25 cellular contexts compared by ENCODE assay signal in genomic region chr6:148470141-148470540, GRCh38.
DNase-seq lines count a peak whose midpoint lies in the region; ATAC-seq, FAIRE-seq and TF ChIP-seq lines count a peak whose summit lies in the region.
"Had no signal": no experiment of that assay in that cellular context is flagged by ENCODE, and none has a peak within 500 bp of the region (broad histone marks: within the 10 kb centered on the region; RNA-seq: fewer than 3 reads in every experiment).

No MANE protein-coding gene starts in this region.

- H3K4me3 Mint-ChIP-seq in nephron progenitor cell: peak overlapping the region; percentile 25
- H3K4me3 Mint-ChIP-seq: B cell; CD8-positive, alpha-beta T cell had no signal

- FAIRE-seq in endothelial cell of umbilical vein (lab: Jason Lieb, UNC): peak; percentile 28
- FAIRE-seq: D721Med, G401.6, GM12878, GM18507 had no signal

- peak overlapping the region; percentile 93 for H3K27ac Mint-ChIP-seq in nephron progenitor cell
- H3K27ac Mint-ChIP-seq: B cell; CD8-positive, alpha-beta T cell had no signal

- no peaks in the 10 kb centered on the region for H3K9me3 Mint-ChIP-seq in nephron progenitor cell
- H3K9me3 Mint-ChIP-seq: CD8-positive, alpha-beta T cell had no signal

- H3K4me1 Mint-ChIP-seq in nephron progenitor cell: peaks cover 83% of the 10 kb centered on the region
- H3K4me1 Mint-ChIP-seq: B cell had no signal

- intact Hi-C loops in endothelial cell of umbilical vein (cut with micrococcal nuclease): no loop called here

- H3K9me1 ChIP-seq in endothelial cell of umbilical vein (replicated peaks; ENCODE audit: control insufficient read depth, extremely low read depth, insufficient read depth, low read length): no peaks in the 10 kb centered on the region

- ATAC-seq in GM21423 (IDR thresholded peaks at IDR 0.05; ENCODE audit: unreplicated experiment): no peak
- ATAC-seq: CD8-positive, alpha-beta T cell; GM12878; PC-3 had no signal

- H3K27me3 ChIP-seq in BLaER1: no peaks in the 10 kb centered on the region
- no peaks in the 10 kb centered on the region for H3K27me3 ChIP-seq in brain microvascular endothelial cell (replicated peaks)
- H3K27me3 ChIP-seq in endothelial cell of umbilical vein (ENCODE audit: control insufficient read depth in 2 of 2, insufficient read depth in 2 of 2, low read length in 2 of 2): no peaks in the 10 kb centered on the region

- no peak overlapping the region for H3K9ac ChIP-seq in BLaER1
- no peak overlapping the region for H3K9ac ChIP-seq in endothelial cell of umbilical vein (replicated peaks; ENCODE audit: extremely low read depth, insufficient read depth, low read length)
- H3K9ac ChIP-seq: GM23248, KMS-11 had no signal

- in situ Hi-C loops in brain microvascular endothelial cell (cut with HindIII; ENCODE audit: low pct_ligation_motif_present, low sequenced_read_pairs): loop anchor here (25.0 kb wide), 1 partner anchor 283 kb away; no protein-coding TSS in a partner anchor

- H3K4me3 ChIP-seq in BLaER1 (no peak overlapping the region), brain microvascular endothelial cell (ENCODE audit: low read depth, low read length) (no peak overlapping the region), endothelial cell of umbilical vein (replicated peaks in 1 of 3; ENCODE audit: insufficient read depth in 1 of 3, low read depth in 1 of 3, low read length in 3 of 3) (no peak overlapping the region)
- H3K4me3 ChIP-seq: GM12878, GM23248 had no signal

- H4K20me1 ChIP-seq in BLaER1 (no peaks in the 10 kb centered on the region), endothelial cell of umbilical vein (replicated peaks; ENCODE audit: control insufficient read depth, extremely low read depth, insufficient read depth, low read length) (no peaks in the 10 kb centered on the region)

- H3K36me3 ChIP-seq in BLaER1 (no peaks in the 10 kb centered on the region), brain microvascular endothelial cell (replicated peaks) (peaks cover 19% of the 10 kb centered on the region), endothelial cell of umbilical vein (ENCODE audit: control insufficient read depth in 2 of 2, extremely low read depth in 1 of 2, insufficient read depth in 2 of 2, low read length in 2 of 2) (peaks cover 21 to 32% of the 10 kb centered on the region in 2 experiments)

- POLR2A ChIA-PET in endothelial cell of umbilical vein (lab: Charles Lee): no interaction called here

- H3K9me3 ChIP-seq in BLaER1 (no peaks in the 10 kb centered on the region), endothelial cell of umbilical vein (replicated peaks; ENCODE audit: control insufficient read depth, insufficient read depth, low read length) (no peaks in the 10 kb centered on the region)

- H3K36me3 Mint-ChIP-seq in nephron progenitor cell (ENCODE audit: low read depth): peaks cover 24% of the 10 kb centered on the region
- H3K36me3 Mint-ChIP-seq: CD8-positive, alpha-beta T cell had no signal

- no TSS peak for BruUV-seq in endothelial cell of umbilical vein (replicated peaks; lab: Mats Ljungman, UMichigan)

- TF ChIP-seq POLR2A in endothelial cell of umbilical vein (IDR thresholded peaks at IDR 0.05; ENCODE audit: low read depth, low read length): no peak

- H3K4me2 ChIP-seq in BLaER1: peak overlapping the region; percentile 77
- H3K4me2 ChIP-seq in endothelial cell of umbilical vein (ENCODE audit: insufficient read depth, low read length): no peak overlapping the region
- H3K4me2 ChIP-seq: KMS-11 had no signal

- peaks cover 53% of the 10 kb centered on the region for H3K4me1 ChIP-seq in BLaER1
- no peaks in the 10 kb centered on the region for H3K4me1 ChIP-seq in endothelial cell of umbilical vein (ENCODE audit: control insufficient read depth, extremely low read depth, insufficient read depth, low read length)

- dilution Hi-C loops in endothelial cell of umbilical vein (cut with MboI; ENCODE audit: extremely low pct_ligation_motif_present, low sequenced_read_pairs): no loop called here

- DNase-seq in brain microvascular endothelial cell (peak; percentile 33), endothelial cell of umbilical vein (ENCODE audit: low read depth, low spot score) (no peak), nephron progenitor cell (no peak), GF-D8 (lab: John Stamatoyannopoulos, UW) (no peak), germinal center (ENCODE audit: low spot score) (no peak)
- no peak for DNase-seq in stimulated activated CD4-positive, alpha-beta T cell treated with anti-CD3 and anti-CD28 coated beads, Interleukin-12 subunit alpha, Interleukin-12 subunit beta, amount 100 ng/mL, for 4 hours
- DNase-seq: CD8-positive, alpha-beta T cell; DMS79 treated with DMSO at 0.1 percent for 48 hours; GM23248; NCI-H1048; NCI-H1436 treated with DMSO at 0.1 percent for 48 hours; NCI-H2029 treated with DMSO at 0.1 percent for 48 hours; NCI-H2171 treated with DMSO at 0.1 percent for 48 hours; NCI-H446 treated with DMSO at 0.1 percent for 48 hours; NCI-H748 treated with DMSO at 0.1 percent for 48 hours; PC-3 had no signal

- no peak for TF ChIP-seq CTCF in brain microvascular endothelial cell (IDR thresholded peaks at IDR 0.05; ENCODE audit: low read depth, low read length, missing control alignments)
- TF ChIP-seq CTCF in endothelial cell of umbilical vein (IDR thresholded peaks at IDR 0.05; ENCODE audit: extremely low read depth in 1 of 2, insufficient read depth in 1 of 2, low read depth in 1 of 2, low read length in 2 of 2): no peak
- no peak for TF ChIP-seq CTCF in nephron progenitor cell (IDR thresholded peaks at IDR 0.05)

- H2AFZ ChIP-seq in endothelial cell of umbilical vein (ENCODE audit: low read depth, low read length): no peak overlapping the region
- H2AFZ ChIP-seq: GM23248 had no signal

- H3K27me3 Mint-ChIP-seq in nephron progenitor cell (ENCODE audit: low read depth, poor library complexity): no peaks in the 10 kb centered on the region

- H3K27ac ChIP-seq in BLaER1: no peak overlapping the region
- H3K27ac ChIP-seq in brain microvascular endothelial cell: peak overlapping the region; percentile 53
- no peak overlapping the region for H3K27ac ChIP-seq in endothelial cell of umbilical vein (ENCODE audit: insufficient read depth, low read depth, low read length)
- H3K27ac ChIP-seq: 22Rv1, GM23248, KMS-11 had no signal

- CTCF ChIA-PET in endothelial cell of umbilical vein (lab: Charles Lee): interaction anchor here (0.7 to 2.9 kb wide), 2 partner anchors 128 to 290 kb away, joined by 3 to 18 read pairs; no protein-coding TSS in a partner anchor

- H3K79me2 ChIP-seq in endothelial cell of umbilical vein (ENCODE audit: control insufficient read depth, insufficient read depth, low read length): peaks cover 42% of the 10 kb centered on the region

TF ChIP-seq in endothelial cell of umbilical vein, 7 proteins besides CTCF, POLR2A, EP300 and RAD21:
- no peak for TF ChIP-seq JUN (IDR thresholded peaks at IDR 0.05; ENCODE audit: borderline replicate concordance, insufficient read depth, insufficient read length, low read depth)
- no peak for TF ChIP-seq MYC (IDR thresholded peaks at IDR 0.05; ENCODE audit: low read depth, low read length)
- TF ChIP-seq, protein P1, sequence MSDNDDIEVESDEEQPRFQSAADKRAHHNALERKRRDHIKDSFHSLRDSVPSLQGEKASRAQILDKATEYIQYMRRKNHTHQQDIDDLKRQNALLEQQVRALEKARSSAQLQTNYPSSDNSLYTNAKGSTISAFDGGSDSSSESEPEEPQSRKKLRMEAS (IDR thresholded peaks at IDR 0.05; ENCODE audit: insufficient read depth, insufficient read length): no peak
- TF ChIP-seq GATA2 (IDR thresholded peaks at IDR 0.05; ENCODE audit: insufficient read depth, insufficient read length, low read depth, low read length): no peak
- no peak for TF ChIP-seq FOS (IDR thresholded peaks at IDR 0.05; ENCODE audit: borderline replicate concordance, insufficient read depth, low read length)
- TF ChIP-seq EZH2 (IDR thresholded peaks at IDR 0.05; ENCODE audit: borderline replicate concordance, low read depth, low read length, severe bottlenecking): no peak
- no peak for TF ChIP-seq POLR2AphosphoS5 (IDR thresholded peaks at IDR 0.05; ENCODE audit: insufficient read depth, low read depth, low read length)
